Comparison of ENCODE assay signal across 7 cellular contexts in genomic region chr12:56077966-56078365, GRCh38. TPM values are rescaled to one million over a fixed set of nuclear protein-coding genes. Genes with fewer than 3 reads are reported as not detected.
A peak's percentile ranks its signal among the peaks of the same experiment; 100 is the strongest.
DNase-seq lines count a peak whose midpoint lies in the region; ATAC-seq, FAIRE-seq and TF ChIP-seq lines count a peak whose summit lies in the region.
"Not testable (repeated sequence)": the region's sequence is repeated elsewhere in the genome, so short reads cannot be mapped to it uniquely, and the experiment has no call there.
"Had no signal": no experiment of that assay in that cellular context is flagged by ENCODE, and none has a peak within 500 bp of the region (broad histone marks: within the 10 kb centered on the region; RNA-seq: fewer than 3 reads in every experiment).

No MANE protein-coding gene starts in this region.

- H3K9ac ChIP-seq in K562 (ENCODE audit: insufficient read depth in 1 of 2, low read depth in 2 of 2, low read length in 2 of 2): not testable (repeated sequence)

- not testable (repeated sequence) for H3K9me3 Mint-ChIP-seq in CD4-positive, CD25-positive, alpha-beta regulatory T cell; GM23338; naive thymus-derived CD8-positive, alpha-beta T cell; stimulated activated naive B cell treated with anti-CD40 and anti-IgM and Interleukin-4, amounts not matched to agents 10 μg/mL and 1 μg/mL and 100 μg/mL, for 72 hours

- FAIRE-seq in K562 (lab: Jason Lieb, UNC): not testable (repeated sequence)

- not testable (repeated sequence) for DNase-seq in CD4-positive, CD25-positive, alpha-beta regulatory T cell; GM23338 (ENCODE audit: low spot score); K562 (ENCODE audit: extremely low read depth in 1 of 4, low spot score in 3 of 4); naive thymus-derived CD8-positive, alpha-beta T cell; stimulated activated naive B cell treated with anti-CD40 and anti-IgM and Interleukin-4, amounts not matched to agents 10 μg/mL and 1 μg/mL and 100 μg/mL, for 72 hours
- DNase-seq in fibroblast of villous mesenchyme (ENCODE audit: low read depth): peak; percentile 57

- peaks cover 22% of the 10 kb centered on the region for H3K79me2 ChIP-seq in GM23338 (replicated peaks; ENCODE audit: insufficient read depth)
- H3K79me2 ChIP-seq in K562 (ENCODE audit: control insufficient read depth, insufficient read depth, low read length): not testable (repeated sequence)

- in situ Hi-C loops in K562 (cut with MboI): not testable (repeated sequence)

- H3K4me3 ChIP-seq in CD4-positive, CD25-positive, alpha-beta regulatory T cell (ENCODE audit: low read depth, low read length); GM23338; K562; fibroblast of villous mesenchyme (ENCODE audit: low read depth, low read length): not testable (repeated sequence)

- H3F3A ChIP-seq in GM23338 (replicated peaks; ENCODE audit: low read depth): 0 out of 2 replicates have a peak, but pooled peaks cover 16% of the 10 kb centered on the region

- peaks cover 12% of the 10 kb centered on the region; the same call in 1 of the 2 replicates for H4K20me1 ChIP-seq in GM23338 (replicated peaks; ENCODE audit: insufficient read depth)
- H4K20me1 ChIP-seq in K562 (replicated peaks; ENCODE audit: control insufficient read depth, insufficient read depth, low read length): not testable (repeated sequence)

- CTCF ChIA-PET in K562 (lab: Yijun Ruan, JAX; ENCODE audit: low intra/inter-chr PET ratio): not testable (repeated sequence)

- TF ChIP-seq CTCF in GM23338 (conservative IDR thresholded peaks at IDR 0.05; ENCODE audit: low read depth in 2 of 2); K562 (IDR thresholded peaks at IDR 0.05 in 2 of 3, conservative IDR thresholded peaks at IDR 0.05 in 1 of 3; ENCODE audit: insufficient read depth in 2 of 3, low read depth in 1 of 3, low read length in 3 of 3); fibroblast of villous mesenchyme (IDR thresholded peaks at IDR 0.05; ENCODE audit: insufficient read depth, low read depth, low read length): not testable (repeated sequence)

- peaks cover 35% of the 10 kb centered on the region for H3K27me3 Mint-ChIP-seq in CD4-positive, CD25-positive, alpha-beta regulatory T cell
- not testable (repeated sequence) for H3K27me3 Mint-ChIP-seq in GM23338 (ENCODE audit: insufficient read depth, low read depth, poor library complexity); naive thymus-derived CD8-positive, alpha-beta T cell
- peaks cover 22 to 43% of the 10 kb centered on the region in 2 donors for H3K27me3 Mint-ChIP-seq in stimulated activated naive B cell treated with anti-CD40 and anti-IgM and Interleukin-4, amounts not matched to agents 10 μg/mL and 1 μg/mL and 100 μg/mL, for 72 hours

- 42% methylated on average over 9 of the region's 9 CpGs for WGBS in K562 (ENCODE audit: insufficient coverage, low coverage, missing lambda C conversion rate)

- BruUV-seq in K562 (replicated peaks; lab: Mats Ljungman, UMichigan): not testable (repeated sequence)

- H3K9me1 ChIP-seq in K562 (ENCODE audit: control insufficient read depth, insufficient read depth, low read length): not testable (repeated sequence)

- H3K36me3 Mint-ChIP-seq in CD4-positive, CD25-positive, alpha-beta regulatory T cell; GM23338 (ENCODE audit: low read depth); naive thymus-derived CD8-positive, alpha-beta T cell; stimulated activated naive B cell treated with anti-CD40 and anti-IgM and Interleukin-4, amounts not matched to agents 10 μg/mL and 1 μg/mL and 100 μg/mL, for 72 hours: not testable (repeated sequence)

- H3K36me3 ChIP-seq in CD4-positive, CD25-positive, alpha-beta regulatory T cell (ENCODE audit: control insufficient read depth, insufficient read depth, low read length); GM23338 (ENCODE audit: insufficient read depth); K562 (ENCODE audit: control insufficient read depth, insufficient read depth, low read length): not testable (repeated sequence)

- peaks cover 0 to 17% (median 6%) of the 10 kb centered on the region in 4 donors for H3K4me1 Mint-ChIP-seq in CD4-positive, CD25-positive, alpha-beta regulatory T cell
- peaks cover 29% of the 10 kb centered on the region for H3K4me1 Mint-ChIP-seq in GM23338
- H3K4me1 Mint-ChIP-seq in naive thymus-derived CD8-positive, alpha-beta T cell: peaks cover 0 to 14% (median 9%) of the 10 kb centered on the region in 4 donors
- peaks cover 7 to 18% of the 10 kb centered on the region in 2 donors for H3K4me1 Mint-ChIP-seq in stimulated activated naive B cell treated with anti-CD40 and anti-IgM and Interleukin-4, amounts not matched to agents 10 μg/mL and 1 μg/mL and 100 μg/mL, for 72 hours

- not testable (repeated sequence) for H3K9me3 ChIP-seq in CD4-positive, CD25-positive, alpha-beta regulatory T cell (ENCODE audit: control insufficient read depth in 2 of 2, low read length in 2 of 2); K562 (replicated peaks; ENCODE audit: control insufficient read depth, insufficient read depth, low read depth, low read length)

- not testable (repeated sequence) for H3K9me2 ChIP-seq in GM23338 (ENCODE audit: insufficient read depth)

- not testable (repeated sequence) for ATAC-seq in CD4-positive, CD25-positive, alpha-beta regulatory T cell (ENCODE audit: low read depth in 2 of 2); GM23338; K562; naive thymus-derived CD8-positive, alpha-beta T cell; stimulated activated naive B cell treated with anti-CD40 and anti-IgM and Interleukin-4, amounts not matched to agents 10 μg/mL and 1 μg/mL and 100 μg/mL, for 72 hours (replicated peaks)

- not testable (repeated sequence) for H3K27me3 ChIP-seq in CD4-positive, CD25-positive, alpha-beta regulatory T cell (ENCODE audit: control insufficient read depth, insufficient read depth, low read length); GM23338 (ENCODE audit: insufficient read depth); K562 (ENCODE audit: control insufficient read depth in 2 of 2, insufficient read depth in 2 of 2, low read length in 2 of 2)

- H3K27ac ChIP-seq in CD4-positive, CD25-positive, alpha-beta regulatory T cell (ENCODE audit: insufficient read depth, low read length, poor library complexity, severe bottlenecking); K562 (ENCODE audit: extremely low read depth, low read depth, low read length): not testable (repeated sequence)
- peak overlapping the region; percentile 98 for H3K27ac ChIP-seq in GM23338 (ENCODE audit: low read depth)

- H3K4me2 ChIP-seq in GM23338; K562 (ENCODE audit: insufficient read depth, low read length): not testable (repeated sequence)

- not testable (repeated sequence) for TF ChIP-seq POLR2A in K562 (conservative IDR thresholded peaks at IDR 0.05)

- H2AFZ ChIP-seq in GM23338: peak overlapping the region; percentile 66; the same call in 1 of the 2 replicates
- not testable (repeated sequence) for H2AFZ ChIP-seq in K562 (ENCODE audit: low read depth, low read length)

- TF ChIP-seq RAD21 in K562 (CRISPR knock-in tag; conservative IDR thresholded peaks at IDR 0.05 in 1 of 2, IDR thresholded peaks at IDR 0.05 in 1 of 2): not testable (repeated sequence)

- intact Hi-C loops in K562 (cut with micrococcal nuclease): not testable (repeated sequence)

- POLR2A ChIA-PET in K562 (lab: Yijun Ruan, JAX): not testable (repeated sequence)
- POLR2A ChIA-PET in naive thymus-derived CD8-positive, alpha-beta T cell (lab: Charles Lee): interaction anchor here (1.1 to 6.0 kb wide), 3 partner anchors 12 to 40 kb away, joined by 3 to 100 read pairs (median 31); partner anchors contain the start of genes PA2G4, RPL41 and ZC3H10

- peaks cover 21% of the 10 kb centered on the region for H3K4me1 ChIP-seq in CD4-positive, CD25-positive, alpha-beta regulatory T cell (ENCODE audit: control insufficient read depth, insufficient read depth, low read length, poor library complexity, severe bottlenecking)
- H3K4me1 ChIP-seq in GM23338 (ENCODE audit: insufficient read depth): peaks cover 21% of the 10 kb centered on the region
- H3K4me1 ChIP-seq in K562 (replicated peaks in 1 of 2; ENCODE audit: control insufficient read depth in 2 of 2, insufficient read depth in 2 of 2, low read length in 2 of 2): peaks cover 25 to 38% of the 10 kb centered on the region in 2 experiments

- not testable (repeated sequence) for TF ChIP-seq EP300 in K562 (IDR thresholded peaks at IDR 0.05; ENCODE audit: low read length)

- H3K4me3 Mint-ChIP-seq in CD4-positive, CD25-positive, alpha-beta regulatory T cell: peak overlapping the region in 3 of 4 donors; percentile 57 to 93 (median 87)
- H3K4me3 Mint-ChIP-seq in GM23338; stimulated activated naive B cell treated with anti-CD40 and anti-IgM and Interleukin-4, amounts not matched to agents 10 μg/mL and 1 μg/mL and 100 μg/mL, for 72 hours: not testable (repeated sequence)
- H3K4me3 Mint-ChIP-seq in naive thymus-derived CD8-positive, alpha-beta T cell: peak overlapping the region in 7 of 10 donors; percentile 36 to 91 (median 84)

- not testable (repeated sequence) for H3K27ac Mint-ChIP-seq in CD4-positive, CD25-positive, alpha-beta regulatory T cell; GM23338
- H3K27ac Mint-ChIP-seq in naive thymus-derived CD8-positive, alpha-beta T cell: peak overlapping the region in 2 of 10 donors; percentile 17 to 31
- H3K27ac Mint-ChIP-seq in stimulated activated naive B cell treated with anti-CD40 and anti-IgM and Interleukin-4, amounts not matched to agents 10 μg/mL and 1 μg/mL and 100 μg/mL, for 72 hours: peak overlapping the region; percentile 56

RNA-seq across cellular contexts. Expression of gene ERBB3, which starts 2.0 kb away (rescaled TPM):
- total RNA-seq in CD4-positive, CD25-positive, alpha-beta regulatory T cell: 0.69 TPM
- under 1 TPM; 0.14 to 1.00 (median 0.56) TPM for polyA plus RNA-seq in CD4-positive, CD25-positive, alpha-beta regulatory T cell
- 44.4 and 54.4 TPM in 2 replicates for total RNA-seq in GM23338 (2014; rRNA removed; shearing (Covaris generic))
- 21.0 and 23.3 TPM in 2 replicates for polyA plus RNA-seq in GM23338 (2016; fragmentation: Nextera tagmentation; extraction: Ambion mirVana)
- total RNA-seq in K562 (2011; cell fraction: chromatin; rRNA removed; ENCODE audit: low replicate concordance): 26.3 and 40.1 TPM in 2 replicates
- 15.7 and 18.8 TPM in 2 replicates for total RNA-seq in K562 (2011; cell fraction: nucleolus; rRNA removed)
- total RNA-seq in K562 (2011; cell fraction: nucleoplasm; rRNA removed): 18.2 and 30.1 TPM in 2 replicates
- total RNA-seq in K562 (2014; rRNA removed): 3.6 and 4.2 TPM in 2 replicates
- 2.6 and 3.1 TPM in 2 replicates for total RNA-seq in K562 (2014; rRNA removed; fragmentation: Illumina TruSeq; extraction: Trizol)
- 2.0 and 2.6 TPM in 2 replicates for total RNA-seq in K562 (2015; rRNA removed; fragmentation: Illumina TruSeq; extraction: Trizol)
- 5.1 and 5.5 TPM in 2 replicates for total RNA-seq in K562 (2021)
- 5.3 and 12.2 TPM in 2 replicates for polyA plus RNA-seq in K562 (2011; rRNA removed)
- polyA plus RNA-seq in K562 (2011; cell fraction: cytosol; rRNA removed): 2.8 and 9.7 TPM in 2 replicates
- polyA plus RNA-seq in K562 (2011; cell fraction: nucleus; rRNA removed): 5.9 and 15.1 TPM in 2 replicates
- 2.7 and 9.2 TPM in 2 replicates for polyA plus RNA-seq in K562 (2012)
- 4.0 and 5.4 TPM in 2 replicates for polyA plus RNA-seq in K562 (2014; fragmentation: Illumina TruSeq; extraction: Trizol)
- 1 to 10 TPM; 1.5 to 1.8 TPM for polyA plus RNA-seq in K562 (2014; fragmentation: Nextera tagmentation; extraction: Ambion mirVana)
- 3.8 and 7.4 TPM in 2 replicates for polyA plus RNA-seq in K562 (2014; rRNA removed)
- 9.6 and 21.6 TPM in 2 replicates for polyA minus RNA-seq in K562 (2011; rRNA and poly(A)+ RNA removed)
- polyA minus RNA-seq in K562 (2011; cell fraction: cytosol; rRNA and poly(A)+ RNA removed): 5.8 and 11.6 TPM in 2 replicates
- polyA minus RNA-seq in K562 (2011; cell fraction: nucleus; rRNA and poly(A)+ RNA removed): 6.5 and 19.8 TPM in 2 replicates
- total RNA-seq in fibroblast of villous mesenchyme: 0.32 and 1.7 TPM in 2 replicates
- total RNA-seq in naive thymus-derived CD8-positive, alpha-beta T cell: 10 to 100 TPM; 22.7 to 26.0 TPM
- polyA plus RNA-seq in naive thymus-derived CD8-positive, alpha-beta T cell: 1 to 10 TPM; 1.3 to 3.3 (median 1.7) TPM
- polyA plus RNA-seq: CD14-positive monocyte had no signal

RNA-seq across cellular contexts. Expression of gene PA2G4, which starts 26.4 kb away (rescaled TPM):
- 63.8 TPM for total RNA-seq in CD4-positive, CD25-positive, alpha-beta regulatory T cell
- 100 to 1,000 TPM; 193 to 203 (median 196) TPM for polyA plus RNA-seq in CD4-positive, CD25-positive, alpha-beta regulatory T cell
- 231 and 237 TPM in 2 replicates for total RNA-seq in GM23338 (2014; rRNA removed; shearing (Covaris generic))
- polyA plus RNA-seq in GM23338 (2016; fragmentation: Nextera tagmentation; extraction: Ambion mirVana): 349 and 373 TPM in 2 replicates
- total RNA-seq in K562 (2011; cell fraction: chromatin; rRNA removed; ENCODE audit: low replicate concordance): 443 and 498 TPM in 2 replicates
- 275 and 278 TPM in 2 replicates for total RNA-seq in K562 (2011; cell fraction: nucleolus; rRNA removed)
- total RNA-seq in K562 (2011; cell fraction: nucleoplasm; rRNA removed): 263 and 304 TPM in 2 replicates
- 740 and 811 TPM in 2 replicates for total RNA-seq in K562 (2014; rRNA removed)
- 547 and 561 TPM in 2 replicates for total RNA-seq in K562 (2014; rRNA removed; fragmentation: Illumina TruSeq; extraction: Trizol)
- total RNA-seq in K562 (2015; rRNA removed; fragmentation: Illumina TruSeq; extraction: Trizol): 712 TPM in 2 replicates
- 463 and 470 TPM in 2 replicates for total RNA-seq in K562 (2021)
- 650 and 925 TPM in 2 replicates for polyA plus RNA-seq in K562 (2011; rRNA removed)
- polyA plus RNA-seq in K562 (2011; cell fraction: cytosol; rRNA removed): 274 and 376 TPM in 2 replicates
- polyA plus RNA-seq in K562 (2011; cell fraction: nucleus; rRNA removed): 287 and 371 TPM in 2 replicates
- polyA plus RNA-seq in K562 (2012): 289 and 533 TPM in 2 replicates
- 777 and 884 TPM in 2 replicates for polyA plus RNA-seq in K562 (2014; fragmentation: Illumina TruSeq; extraction: Trizol)
- 100 to 1,000 TPM; 230 to 303 TPM for polyA plus RNA-seq in K562 (2014; fragmentation: Nextera tagmentation; extraction: Ambion mirVana)
- 637 and 638 TPM in 2 replicates for polyA plus RNA-seq in K562 (2014; rRNA removed)
- 622 and 730 TPM in 2 replicates for polyA minus RNA-seq in K562 (2011; rRNA and poly(A)+ RNA removed)
- polyA minus RNA-seq in K562 (2011; cell fraction: cytosol; rRNA and poly(A)+ RNA removed): 223 and 281 TPM in 2 replicates
- polyA minus RNA-seq in K562 (2011; cell fraction: nucleus; rRNA and poly(A)+ RNA removed): 90.7 and 174 TPM in 2 replicates
- total RNA-seq in fibroblast of villous mesenchyme: 119 and 158 TPM in 2 replicates
- 100 to 1,000 TPM; 132 to 135 TPM for total RNA-seq in naive thymus-derived CD8-positive, alpha-beta T cell
- 100 to 1,000 TPM; 219 to 241 (median 241) TPM for polyA plus RNA-seq in naive thymus-derived CD8-positive, alpha-beta T cell

RNA-seq across cellular contexts. Expression of gene RPS26, which starts 36.2 kb away (rescaled TPM):
- 26.3 TPM for total RNA-seq in CD4-positive, CD25-positive, alpha-beta regulatory T cell
- polyA plus RNA-seq in CD4-positive, CD25-positive, alpha-beta regulatory T cell: 1,000 to 10,000 TPM in 1 of 4 donors, 100 to 1,000 TPM in 3; 288 to 1,151 (median 836) TPM
- 321 and 655 TPM in 2 replicates for total RNA-seq in GM23338 (2014; rRNA removed; shearing (Covaris generic))
- polyA plus RNA-seq in GM23338 (2016; fragmentation: Nextera tagmentation; extraction: Ambion mirVana) (772 and 774 TPM in 2 replicates), K562 (2011; rRNA removed) (376 and 443 TPM in 2 replicates), K562 (2014; fragmentation: Illumina TruSeq; extraction: Trizol) (658 and 1,033 TPM in 2 replicates), K562 (2014; fragmentation: Nextera tagmentation; extraction: Ambion mirVana) (1,000 to 10,000 TPM; 1,319 to 1,589 TPM), K562 (2014; rRNA removed) (403 and 523 TPM in 2 replicates)
- total RNA-seq in K562 (2011; cell fraction: chromatin; rRNA removed; ENCODE audit: low replicate concordance): 81.1 and 108 TPM in 2 replicates
- 111 and 126 TPM in 2 replicates for total RNA-seq in K562 (2011; cell fraction: nucleolus; rRNA removed)
- 132 and 142 TPM in 2 replicates for total RNA-seq in K562 (2011; cell fraction: nucleoplasm; rRNA removed)
- total RNA-seq in K562 (2014; rRNA removed) (352 and 493 TPM in 2 replicates), K562 (2014; rRNA removed; fragmentation: Illumina TruSeq; extraction: Trizol) (788 and 907 TPM in 2 replicates), K562 (2015; rRNA removed; fragmentation: Illumina TruSeq; extraction: Trizol) (746 and 852 TPM in 2 replicates), K562 (2021) (59.8 and 70.2 TPM in 2 replicates), fibroblast of villous mesenchyme (197 and 313 TPM in 2 replicates)
- 954 and 1,184 TPM in 2 replicates for polyA plus RNA-seq in K562 (2011; cell fraction: cytosol; rRNA removed)
- polyA plus RNA-seq in K562 (2011; cell fraction: nucleus; rRNA removed): 224 and 243 TPM in 2 replicates
- 372 and 548 TPM in 2 replicates for polyA plus RNA-seq in K562 (2012)
- polyA minus RNA-seq in K562 (2011; rRNA and poly(A)+ RNA removed): 556 and 722 TPM in 2 replicates
- polyA minus RNA-seq in K562 (2011; cell fraction: cytosol; rRNA and poly(A)+ RNA removed): 78.1 and 105 TPM in 2 replicates
- polyA minus RNA-seq in K562 (2011; cell fraction: nucleus; rRNA and poly(A)+ RNA removed): 51.7 and 82.0 TPM in 2 replicates
- 10 to 100 TPM; 56.1 to 58.4 TPM for total RNA-seq in naive thymus-derived CD8-positive, alpha-beta T cell
- polyA plus RNA-seq in naive thymus-derived CD8-positive, alpha-beta T cell: 1,000 to 10,000 TPM in 1 of 3 donors, 100 to 1,000 TPM in 2; 743 to 1,060 (median 810) TPM

RNA-seq across cellular contexts. Expression of gene RPL41, which starts 38.5 kb away (rescaled TPM):
- 4,134 TPM for total RNA-seq in CD4-positive, CD25-positive, alpha-beta regulatory T cell
- polyA plus RNA-seq in CD4-positive, CD25-positive, alpha-beta regulatory T cell: 1,000 to 10,000 TPM; 7,544 to 9,760 (median 8,849) TPM
- total RNA-seq in GM23338 (2014; rRNA removed; shearing (Covaris generic)): 1,633 and 2,039 TPM in 2 replicates
- polyA plus RNA-seq in GM23338 (2016; fragmentation: Nextera tagmentation; extraction: Ambion mirVana) (3,858 and 3,875 TPM in 2 replicates), K562 (2011; rRNA removed) (9,327 and 10,494 TPM in 2 replicates), K562 (2014; fragmentation: Illumina TruSeq; extraction: Trizol) (5,551 and 5,604 TPM in 2 replicates), K562 (2014; fragmentation: Nextera tagmentation; extraction: Ambion mirVana) (over 10,000 TPM; 10,697 to 11,276 TPM), K562 (2014; rRNA removed) (6,115 and 7,868 TPM in 2 replicates)
- 471 and 502 TPM in 2 replicates for total RNA-seq in K562 (2011; cell fraction: chromatin; rRNA removed; ENCODE audit: low replicate concordance)
- 714 and 769 TPM in 2 replicates for total RNA-seq in K562 (2011; cell fraction: nucleolus; rRNA removed)
- total RNA-seq in K562 (2011; cell fraction: nucleoplasm; rRNA removed): 1,389 and 2,616 TPM in 2 replicates
- total RNA-seq in K562 (2014; rRNA removed) (4,680 and 5,042 TPM in 2 replicates), K562 (2014; rRNA removed; fragmentation: Illumina TruSeq; extraction: Trizol) (4,828 and 4,834 TPM in 2 replicates), K562 (2015; rRNA removed; fragmentation: Illumina TruSeq; extraction: Trizol) (4,355 and 4,529 TPM in 2 replicates), K562 (2021) (3,403 and 3,805 TPM in 2 replicates), fibroblast of villous mesenchyme (1,700 and 3,242 TPM in 2 replicates)
- 7,179 and 13,806 TPM in 2 replicates for polyA plus RNA-seq in K562 (2011; cell fraction: cytosol; rRNA removed)
- polyA plus RNA-seq in K562 (2011; cell fraction: nucleus; rRNA removed): 2,948 and 5,202 TPM in 2 replicates
- 7,782 and 11,481 TPM in 2 replicates for polyA plus RNA-seq in K562 (2012)
- polyA minus RNA-seq in K562 (2011; rRNA and poly(A)+ RNA removed): 1,996 and 2,558 TPM in 2 replicates
- polyA minus RNA-seq in K562 (2011; cell fraction: cytosol; rRNA and poly(A)+ RNA removed): 912 and 1,093 TPM in 2 replicates
- polyA minus RNA-seq in K562 (2011; cell fraction: nucleus; rRNA and poly(A)+ RNA removed): 197 and 533 TPM in 2 replicates
- 1,000 to 10,000 TPM; 5,098 to 5,261 TPM for total RNA-seq in naive thymus-derived CD8-positive, alpha-beta T cell
- over 10,000 TPM in 1 of 3 donors, 1,000 to 10,000 TPM in 2; 8,782 to 10,436 (median 9,902) TPM for polyA plus RNA-seq in naive thymus-derived CD8-positive, alpha-beta T cell

RNA-seq across cellular contexts. Expression of gene ZC3H10, which starts 40.1 kb away (rescaled TPM):
- total RNA-seq in CD4-positive, CD25-positive, alpha-beta regulatory T cell: 11.0 TPM
- polyA plus RNA-seq in CD4-positive, CD25-positive, alpha-beta regulatory T cell: 1 to 10 TPM; 1.7 to 3.7 (median 2.9) TPM
- 4.2 and 5.4 TPM in 2 replicates for total RNA-seq in GM23338 (2014; rRNA removed; shearing (Covaris generic))
- 2.2 and 2.7 TPM in 2 replicates for polyA plus RNA-seq in GM23338 (2016; fragmentation: Nextera tagmentation; extraction: Ambion mirVana)
- 9.2 and 15.6 TPM in 2 replicates for total RNA-seq in K562 (2011; cell fraction: chromatin; rRNA removed; ENCODE audit: low replicate concordance)
- 12.5 and 14.0 TPM in 2 replicates for total RNA-seq in K562 (2011; cell fraction: nucleolus; rRNA removed)
- 16.0 and 23.7 TPM in 2 replicates for total RNA-seq in K562 (2011; cell fraction: nucleoplasm; rRNA removed)
- 2.2 and 2.3 TPM in 2 replicates for total RNA-seq in K562 (2014; rRNA removed)
- 2.4 and 2.7 TPM in 2 replicates for total RNA-seq in K562 (2014; rRNA removed; fragmentation: Illumina TruSeq; extraction: Trizol)
- 3.0 and 3.8 TPM in 2 replicates for total RNA-seq in K562 (2015; rRNA removed; fragmentation: Illumina TruSeq; extraction: Trizol)
- 3.3 and 4.1 TPM in 2 replicates for total RNA-seq in K562 (2021)
- polyA plus RNA-seq in K562 (2011; rRNA removed): 1.0 and 1.1 TPM in 2 replicates
- polyA plus RNA-seq in K562 (2011; cell fraction: cytosol; rRNA removed): 1.1 and 1.5 TPM in 2 replicates
- polyA plus RNA-seq in K562 (2011; cell fraction: nucleus; rRNA removed): 3.3 and 4.3 TPM in 2 replicates
- polyA plus RNA-seq in K562 (2012): 1.9 and 2.8 TPM in 2 replicates
- polyA plus RNA-seq in K562 (2014; fragmentation: Illumina TruSeq; extraction: Trizol): 1.6 and 1.9 TPM in 2 replicates
- under 1 TPM; 0.31 to 0.46 TPM for polyA plus RNA-seq in K562 (2014; fragmentation: Nextera tagmentation; extraction: Ambion mirVana)
- 1.4 and 1.7 TPM in 2 replicates for polyA plus RNA-seq in K562 (2014; rRNA removed)
- 5.3 and 6.2 TPM in 2 replicates for polyA minus RNA-seq in K562 (2011; rRNA and poly(A)+ RNA removed)
- polyA minus RNA-seq in K562 (2011; cell fraction: cytosol; rRNA and poly(A)+ RNA removed): 0.95 and 1.5 TPM in 2 replicates
- polyA minus RNA-seq in K562 (2011; cell fraction: nucleus; rRNA and poly(A)+ RNA removed): 9.2 and 17.8 TPM in 2 replicates
- total RNA-seq in fibroblast of villous mesenchyme: 3.9 and 4.3 TPM in 2 replicates
- total RNA-seq in naive thymus-derived CD8-positive, alpha-beta T cell: 10 to 100 TPM; 15.1 to 15.9 TPM
- 1 to 10 TPM; 1.3 to 2.5 (median 1.8) TPM for polyA plus RNA-seq in naive thymus-derived CD8-positive, alpha-beta T cell
